ENCODE assay signal across 17 cellular contexts in genomic region chr9:1513105-1513504, GRCh38.
DNase-seq lines count a peak whose midpoint lies in the region; ATAC-seq, FAIRE-seq and TF ChIP-seq lines count a peak whose summit lies in the region.
"Had no signal": no experiment of that assay in that cellular context is flagged by ENCODE, and none has a peak within 500 bp of the region (broad histone marks: within the 10 kb centered on the region; RNA-seq: fewer than 3 reads in every experiment).

No MANE protein-coding gene starts in this region.

- DNase-seq in GM12865 (ENCODE audit: low read depth) (peak; percentile 17), RWPE2 (ENCODE audit: low spot score) (no peak), epithelial cell of prostate (ENCODE audit: low read depth, low spot score) (peak; percentile 24), keratinocyte (ENCODE audit: low read depth, low spot score) (no peak), foreskin melanocyte (no peak)
- DNase-seq in stimulated activated naive CD4-positive, alpha-beta T cell (lab: John Stamatoyannopoulos, UW) = no peak
- DNase-seq in stimulated activated naive B cell treated with anti-CD40 and anti-IgM and Interleukin-4, amounts not matched to agents 10 μg/mL and 1 μg/mL and 100 μg/mL, for 72 hours = no peak
- DNase-seq: 8988T; CD4-positive, alpha-beta memory T cell; DMS153; DMS79 treated with DMSO at 0.1 percent for 48 hours; GF-D8; GOT3; H7 had no signal

- H3K27ac Mint-ChIP-seq in stimulated activated naive B cell treated with anti-CD40 and anti-IgM and Interleukin-4, amounts not matched to agents 10 μg/mL and 1 μg/mL and 100 μg/mL, for 72 hours = no peak overlapping the region
- H3K27ac Mint-ChIP-seq: CD14-positive monocyte; CD4-positive, alpha-beta memory T cell had no signal

- H3K9me1 ChIP-seq in keratinocyte (ENCODE audit: control insufficient read depth, extremely low read depth, insufficient read depth, low read length) = no peaks in the 10 kb centered on the region

- no peaks in the 10 kb centered on the region for H3K36me3 ChIP-seq in RWPE2 (ENCODE audit: low read depth)
- no peaks in the 10 kb centered on the region for H3K36me3 ChIP-seq in keratinocyte (ENCODE audit: control insufficient read depth in 2 of 2, extremely low read depth in 1 of 2, insufficient read depth in 2 of 2, low read length in 2 of 2)
- H3K36me3 ChIP-seq: BLaER1 had no signal

- H2AFZ ChIP-seq in keratinocyte (ENCODE audit: control insufficient read depth, low read length) = no peak overlapping the region

- no peak overlapping the region for H3K9ac ChIP-seq in keratinocyte (ENCODE audit: control insufficient read depth, extremely low read depth, insufficient read depth, low read length)
- H3K9ac ChIP-seq: BLaER1 had no signal

- no peaks in the 10 kb centered on the region for H3K9me3 ChIP-seq in RWPE2 (ENCODE audit: severe bottlenecking)
- H3K9me3 ChIP-seq in keratinocyte (ENCODE audit: control insufficient read depth, low read depth, low read length) = no peaks in the 10 kb centered on the region
- H3K9me3 ChIP-seq: BLaER1 had no signal

- no peak for TF ChIP-seq CTCF in GM12865 (IDR thresholded peaks at IDR 0.05; ENCODE audit: insufficient read depth, low read depth, low read length, missing control alignments)
- TF ChIP-seq CTCF in RWPE2 (IDR thresholded peaks at IDR 0.05; ENCODE audit: poor library complexity, severe bottlenecking) = no peak
- no peak for TF ChIP-seq CTCF in keratinocyte (optimal IDR thresholded peaks at IDR 0.05 in 1 of 3, IDR thresholded peaks at IDR 0.05 in 1 of 3, conservative IDR thresholded peaks at IDR 0.05 in 1 of 3; ENCODE audit: extremely low read depth in 1 of 3, insufficient read depth in 2 of 3, low read length in 3 of 3)

- peaks cover 0 to 3% of the 10 kb centered on the region in 2 donors for H3K9me3 Mint-ChIP-seq in stimulated activated naive B cell treated with anti-CD40 and anti-IgM and Interleukin-4, amounts not matched to agents 10 μg/mL and 1 μg/mL and 100 μg/mL, for 72 hours

- H3K4me3 Mint-ChIP-seq in stimulated activated naive B cell treated with anti-CD40 and anti-IgM and Interleukin-4, amounts not matched to agents 10 μg/mL and 1 μg/mL and 100 μg/mL, for 72 hours = no peak overlapping the region
- H3K4me3 Mint-ChIP-seq: CD14-positive monocyte; CD4-positive, alpha-beta memory T cell had no signal

- H3K4me1 Mint-ChIP-seq in stimulated activated naive B cell treated with anti-CD40 and anti-IgM and Interleukin-4, amounts not matched to agents 10 μg/mL and 1 μg/mL and 100 μg/mL, for 72 hours = no peaks in the 10 kb centered on the region
- H3K4me1 Mint-ChIP-seq: CD14-positive monocyte had no signal

- H3K36me3 Mint-ChIP-seq in stimulated activated naive B cell treated with anti-CD40 and anti-IgM and Interleukin-4, amounts not matched to agents 10 μg/mL and 1 μg/mL and 100 μg/mL, for 72 hours = no peaks in the 10 kb centered on the region
- H3K36me3 Mint-ChIP-seq: CD14-positive monocyte; CD4-positive, alpha-beta memory T cell had no signal

- no peaks in the 10 kb centered on the region for H3K27me3 Mint-ChIP-seq in stimulated activated naive B cell treated with anti-CD40 and anti-IgM and Interleukin-4, amounts not matched to agents 10 μg/mL and 1 μg/mL and 100 μg/mL, for 72 hours

- peak overlapping the region; percentile 12 for H3K27ac ChIP-seq in RWPE2 (ENCODE audit: poor library complexity, severe bottlenecking)
- no peak overlapping the region for H3K27ac ChIP-seq in epithelial cell of prostate
- no peak overlapping the region for H3K27ac ChIP-seq in keratinocyte (ENCODE audit: control insufficient read depth, insufficient read depth, low read length)
- H3K27ac ChIP-seq: BLaER1 had no signal

- no peak overlapping the region for H3K4me3 ChIP-seq in GM12865 (ENCODE audit: low read depth, low read length)
- H3K4me3 ChIP-seq in RWPE2 (ENCODE audit: severe bottlenecking) = no peak overlapping the region
- H3K4me3 ChIP-seq in keratinocyte (ENCODE audit: control insufficient read depth in 2 of 3, extremely low read depth in 1 of 3, insufficient read depth in 2 of 3, low read depth in 1 of 3, low read length in 3 of 3) = no peak overlapping the region
- H3K4me3 ChIP-seq: BLaER1, GM12878 had no signal

- peak; percentile 53 for ATAC-seq in RWPE2 (ENCODE audit: low read depth)
- ATAC-seq in stimulated activated naive B cell treated with anti-CD40 and anti-IgM and Interleukin-4, amounts not matched to agents 10 μg/mL and 1 μg/mL and 100 μg/mL, for 72 hours (replicated peaks) = no peak
- ATAC-seq: GM12878 had no signal

- no peaks in the 10 kb centered on the region for H3K79me2 ChIP-seq in keratinocyte (ENCODE audit: control insufficient read depth, insufficient read depth, low read length)

- H3K4me1 ChIP-seq in RWPE2 (ENCODE audit: insufficient read depth, poor library complexity, severe bottlenecking) (peaks cover 13% of the 10 kb centered on the region), keratinocyte (ENCODE audit: control insufficient read depth, extremely low read depth, insufficient read depth, low read length) (peaks cover 15% of the 10 kb centered on the region)
- H3K4me1 ChIP-seq: BLaER1 had no signal

- dilution Hi-C loops in keratinocyte (cut with MboI; ENCODE audit: extremely low pct_ligation_motif_present, low sequenced_read_pairs) = no loop called here

- peak overlapping the region; percentile 12 for H3K4me2 ChIP-seq in keratinocyte (ENCODE audit: control insufficient read depth, extremely low read depth, insufficient read depth, low read depth, low read length)
- H3K4me2 ChIP-seq: BLaER1 had no signal

- no peaks in the 10 kb centered on the region for H3K27me3 ChIP-seq in RWPE2 (ENCODE audit: insufficient read depth, poor library complexity, severe bottlenecking)
- no peaks in the 10 kb centered on the region for H3K27me3 ChIP-seq in keratinocyte (ENCODE audit: control insufficient read depth, extremely low read depth, insufficient read depth, low read length)
- H3K27me3 ChIP-seq: BLaER1 had no signal

- H4K20me1 ChIP-seq in keratinocyte (ENCODE audit: control insufficient read depth, extremely low read depth, insufficient read depth, low read length) = no peaks in the 10 kb centered on the region
- H4K20me1 ChIP-seq: BLaER1 had no signal

- peak; percentile 57 for FAIRE-seq in keratinocyte (lab: Jason Lieb, UNC)
- FAIRE-seq: GM12878 had no signal

Comparison
In these comparisons a context has a peak if more than half of its experiments do, and no peak if none do; other contexts are left out.
1. DNase-seq: peak in GM12865 (single experiment) and epithelial cell of prostate (single experiment); none in RWPE2 (single experiment), keratinocyte (single experiment), stimulated activated naive CD4-positive, alpha-beta T cell (0 of 6), foreskin melanocyte (single experiment) and stimulated activated naive B cell treated with anti-CD40 and anti-IgM and Interleukin-4, amounts not matched to agents 10 μg/mL and 1 μg/mL and 100 μg/mL, for 72 hours (single experiment).